In genomic region chr19:49363265-49364082, GRCh38 we compare ENCODE assay signal across 8 cellular contexts. TPM values are rescaled to one million over a fixed set of nuclear protein-coding genes. Genes with fewer than 3 reads are reported as not detected.
DNase-seq lines count a peak whose midpoint lies in the region; ATAC-seq and TF ChIP-seq lines count a peak whose summit lies in the region.

TSS of gene DKKL1 (plus strand) at chr19:49363877. CDS start at chr19:49363999, 122 bp downstream.

- ATAC-seq in HG03095 (IDR thresholded peaks at IDR 0.05; ENCODE audit: unreplicated experiment), result peak; percentile 58
- ATAC-seq in naive thymus-derived CD8-positive, alpha-beta T cell, result peak; percentile 63 to 81

- TF ChIP-seq CTCF in OCI-LY1 (IDR thresholded peaks at IDR 0.05; ENCODE audit: low read length), result no peak
- TF ChIP-seq CTCF in fibroblast of mammary gland (conservative IDR thresholded peaks at IDR 0.05; ENCODE audit: control insufficient read depth, insufficient read depth, low read depth, low read length), result no peak

- H3K4me3 ChIP-seq in OCI-LY1 (ENCODE audit: low read depth, low read length, poor library complexity, severe bottlenecking) (peak within 1 kb of the TSS; percentile 34), fibroblast of mammary gland (ENCODE audit: control insufficient read depth, low read depth, low read length) (peak within 1 kb of the TSS; percentile 80)

- H3K9me3 ChIP-seq in OCI-LY1 (ENCODE audit: low read length), result no peaks in the 10 kb centered on the region

- POLR2A ChIA-PET in naive thymus-derived CD8-positive, alpha-beta T cell (lab: Charles Lee), result interaction anchor here (0.7 kb wide), 1 partner anchor 277 kb away, joined by 4 read pairs; no protein-coding TSS in a partner anchor

- H3K4me2 ChIP-seq in OCI-LY1 (ENCODE audit: low read length), result peak within 1 kb of the TSS; percentile 47

- no peaks in the 10 kb centered on the region for H3F3A ChIP-seq in OCI-LY1 (ENCODE audit: insufficient read depth, low read length)

- H3K9me3 Mint-ChIP-seq in naive thymus-derived CD8-positive, alpha-beta T cell, result no peaks in the 10 kb centered on the region

- peaks cover 0 to 22% (median 15%) of the 10 kb centered on the region in 4 donors for H3K4me1 Mint-ChIP-seq in naive thymus-derived CD8-positive, alpha-beta T cell

- peak within 1 kb of the TSS in 4 of 10 donors; percentile 22 to 48 (median 32) for H3K4me3 Mint-ChIP-seq in naive thymus-derived CD8-positive, alpha-beta T cell

- peaks cover 38% of the 10 kb centered on the region for H3K4me1 ChIP-seq in OCI-LY1 (ENCODE audit: insufficient read depth, low read length, severe bottlenecking)

- DNase-seq in DMS79 (lab: John Stamatoyannopoulos, UW) (peak; percentile 50), fibroblast of mammary gland (ENCODE audit: low read depth) (peak; percentile 99), NCI-H345 (lab: John Stamatoyannopoulos, UW) (no peak)
- peak; percentile 94 for DNase-seq in activated T-cell treated with anti-CD3 and anti-CD28 coated beads, Interleukin-2, amount 50 U/mL, for 48 hours
- peak; percentile 39 to 77 (median 64) for DNase-seq in naive thymus-derived CD8-positive, alpha-beta T cell
- peak; percentile 42 for DNase-seq in stimulated activated CD8-positive, alpha-beta memory T cell treated with anti-CD3 and anti-CD28 coated beads, Interleukin-7, amount 100 ng/mL, for 24 hours (ENCODE audit: low read depth)

- peak within 1 kb of the TSS in 1 of 10 donors; percentile 56 for H3K27ac Mint-ChIP-seq in naive thymus-derived CD8-positive, alpha-beta T cell

- H3K9me2 ChIP-seq in OCI-LY1 (ENCODE audit: low read depth, low read length), result no peaks in the 10 kb centered on the region

- H4K20me1 ChIP-seq in OCI-LY1 (ENCODE audit: insufficient read depth, low read length), result no peaks in the 10 kb centered on the region

- H3K27me3 ChIP-seq in OCI-LY1 (ENCODE audit: insufficient read depth, low read length), result peaks cover 18% of the 10 kb centered on the region; the same call in 1 of the 2 replicates

- no peaks in the 10 kb centered on the region for H3K36me3 ChIP-seq in OCI-LY1 (ENCODE audit: insufficient read depth, low read length)

- no peak within 1 kb of the TSS for H3K27ac ChIP-seq in OCI-LY1 (ENCODE audit: low read depth, low read length, poor library complexity, severe bottlenecking)

- no peaks in the 10 kb centered on the region for H3K36me3 Mint-ChIP-seq in naive thymus-derived CD8-positive, alpha-beta T cell

- H3K79me2 ChIP-seq in OCI-LY1 (ENCODE audit: insufficient read depth, low read length), result no peaks in the 10 kb centered on the region

- H3K27me3 Mint-ChIP-seq in naive thymus-derived CD8-positive, alpha-beta T cell, result peaks cover 0 to 31% (median 3%) of the 10 kb centered on the region in 5 donors

- H3K9ac ChIP-seq in OCI-LY1 (ENCODE audit: low read length), result no peak within 1 kb of the TSS

- no peak within 1 kb of the TSS for H2AFZ ChIP-seq in OCI-LY1 (ENCODE audit: low read length)

RNA-seq across cellular contexts. Expression of gene DKKL1, which starts in this region (rescaled TPM):
- total RNA-seq in naive thymus-derived CD8-positive, alpha-beta T cell, result not detected
- polyA plus RNA-seq in naive thymus-derived CD8-positive, alpha-beta T cell, result not detected

Comparison
In these comparisons a context has a peak if more than half of its experiments do, and no peak if none do; other contexts are left out.
1. Peak in DNase-seq and ATAC-seq in naive thymus-derived CD8-positive, alpha-beta T cell; RNA of the gene not detected or under 1 TPM.